Comparison of ENCODE assay signal across 19 cellular contexts in genomic region chr18:2002604-2003003, GRCh38.
DNase-seq lines count a peak whose midpoint lies in the region; ATAC-seq and TF ChIP-seq lines count a peak whose summit lies in the region.
"Had no signal": no experiment of that assay in that cellular context is flagged by ENCODE, and none has a peak within 500 bp of the region (broad histone marks: within the 10 kb centered on the region; RNA-seq: fewer than 3 reads in every experiment).

No MANE protein-coding gene starts in this region.

- H2AFZ ChIP-seq in H9 (ENCODE audit: low read length) (no peak overlapping the region), Loucy (ENCODE audit: low read length) (0 out of 2 replicates have a peak overlapping the region, but pooled peaks have one; percentile 6)

- no peak overlapping the region for H3K14ac ChIP-seq in H9 (ENCODE audit: insufficient read depth, low read length)

- H3F3A ChIP-seq in Loucy (ENCODE audit: low read depth), result no peaks in the 10 kb centered on the region

- H2BK120ac ChIP-seq in H9 (ENCODE audit: low read depth, low read length, poor library complexity, severe bottlenecking), result no peak overlapping the region

- no CpG with 5 or more reads among the region's 7 CpGs for WGBS in H9 (ENCODE audit: extremely low coverage, insufficient read length, low lambda C conversion rate)
- WGBS in endodermal cell (ENCODE audit: insufficient coverage in 1 of 2, insufficient read length in 1 of 2), 2 experiments, result 64 to 75% methylated on average over 4 to 7 of the region's 7 CpGs

- H3K27ac ChIP-seq in H9 (ENCODE audit: insufficient read length, low read depth, low read length), result no peak overlapping the region
- peak overlapping the region; percentile 61 for H3K27ac ChIP-seq in endodermal cell (ENCODE audit: low read depth, low read length)
- no peak overlapping the region for H3K27ac ChIP-seq in caudate nucleus (ENCODE audit: low read depth, low read length)

- H3K9me3 ChIP-seq in H9 (ENCODE audit: control insufficient read depth, low read depth, low read length) (no peaks in the 10 kb centered on the region), Loucy (ENCODE audit: insufficient read depth, low read depth, low read length) (no peaks in the 10 kb centered on the region), endodermal cell (ENCODE audit: control insufficient read depth, low read length) (no peaks in the 10 kb centered on the region)

- no peaks in the 10 kb centered on the region for H3K4me1 ChIP-seq in H9 (ENCODE audit: insufficient read depth, low read length)
- peaks cover 8% of the 10 kb centered on the region for H3K4me1 ChIP-seq in Loucy (ENCODE audit: insufficient read depth, low read length, poor library complexity, severe bottlenecking)
- H3K4me1 ChIP-seq in endodermal cell (ENCODE audit: control insufficient read depth, insufficient read depth, low read length), result peaks cover 8% of the 10 kb centered on the region

- H3K27me3 ChIP-seq in H9 (ENCODE audit: insufficient read depth, low read length) (no peaks in the 10 kb centered on the region), Loucy (ENCODE audit: insufficient read depth, low read length, poor library complexity, severe bottlenecking) (no peaks in the 10 kb centered on the region), endodermal cell (ENCODE audit: control insufficient read depth, insufficient read depth, low read length, poor library complexity, severe bottlenecking) (no peaks in the 10 kb centered on the region)

- no peak overlapping the region for H3K4ac ChIP-seq in H9 (ENCODE audit: low read depth, low read length)

- H4K5ac ChIP-seq in H9 (ENCODE audit: insufficient read length, low read depth, low read length), result no peak overlapping the region

- no peak overlapping the region for H3K4me3 ChIP-seq in Loucy (ENCODE audit: low read length, poor library complexity, severe bottlenecking)
- H3K4me3 ChIP-seq in endodermal cell (ENCODE audit: low read length), result no peak overlapping the region

- TF ChIP-seq CTCF in H9 (conservative IDR thresholded peaks at IDR 0.05), result no peak
- TF ChIP-seq CTCF in Loucy (conservative IDR thresholded peaks at IDR 0.05; ENCODE audit: low read length), result no peak
- no peak for TF ChIP-seq CTCF in endodermal cell (conservative IDR thresholded peaks at IDR 0.05)
- no peak for TF ChIP-seq CTCF in neural crest cell (conservative IDR thresholded peaks at IDR 0.05)

- H3K9me3 Mint-ChIP-seq in H9, result peaks cover 0 to 2% of the 10 kb centered on the region in 2 experiments; a peak in 1 of 5 replicates
- H3K9me3 Mint-ChIP-seq in endodermal cell, result no peaks in the 10 kb centered on the region
- no peaks in the 10 kb centered on the region for H3K9me3 Mint-ChIP-seq in neural crest cell
- H3K9me3 Mint-ChIP-seq in activated T-helper 2 cell treated with anti-CD3 and anti-CD28 coated beads, Interferon-gamma antibody, Interleukin-2, Interleukin-4, amounts not matched to agents 10 μg/mL and 5 μg/mL and 100 μg/mL, durations not matched to agents 14 hours and 24 hours and 36 hours, result no peaks in the 10 kb centered on the region
- H3K9me3 Mint-ChIP-seq: activated T-cell treated with anti-CD3 and anti-CD28 coated beads, Interleukin-2, amount 50 U/mL, for 4 hours; central memory CD8-positive, alpha-beta T cell had no signal

- intact Hi-C loops in activated T-helper 2 cell treated with anti-CD3 and anti-CD28 coated beads, Interferon-gamma antibody, Interleukin-2, Interleukin-4, amounts not matched to agents 10 μg/mL and 5 μg/mL and 100 μg/mL, durations not matched to agents 14 hours and 24 hours and 36 hours (cut with micrococcal nuclease), result no loop called here

- no peaks in the 10 kb centered on the region for H3K23me2 ChIP-seq in H9 (ENCODE audit: insufficient read length, low read depth, low read length, poor library complexity, severe bottlenecking)

- H4K8ac ChIP-seq in H9 (replicated peaks; ENCODE audit: insufficient read length, low read depth, low read length), result no peak overlapping the region

- H3K79me1 ChIP-seq in H9 (ENCODE audit: insufficient read depth, low read depth, low read length, poor library complexity, severe bottlenecking), result no peaks in the 10 kb centered on the region

- H3K79me2 ChIP-seq in H9 (ENCODE audit: insufficient read depth, low read length) (no peaks in the 10 kb centered on the region), Loucy (ENCODE audit: insufficient read depth, low read length) (no peaks in the 10 kb centered on the region)

- H2AK5ac ChIP-seq in H9 (ENCODE audit: insufficient read length, low read length), result no peak overlapping the region

- H3K36me3 ChIP-seq in Loucy (ENCODE audit: insufficient read depth, low read length) (no peaks in the 10 kb centered on the region), endodermal cell (ENCODE audit: control insufficient read depth, insufficient read depth, low read length) (no peaks in the 10 kb centered on the region)

- no peak overlapping the region for H2BK20ac ChIP-seq in H9 (ENCODE audit: low read depth, low read length, poor library complexity, severe bottlenecking)

- no peak overlapping the region for H2BK12ac ChIP-seq in H9 (ENCODE audit: insufficient read length, low read depth, low read length)

- peak overlapping the region in 2 of 3 experiments; percentile 38 to 95; a peak in 5 of 7 replicates for H3K27ac Mint-ChIP-seq in H9
- peak overlapping the region; percentile 93 for H3K27ac Mint-ChIP-seq in endodermal cell
- no peak overlapping the region for H3K27ac Mint-ChIP-seq in neural crest cell (ENCODE audit: unreplicated experiment)
- H3K27ac Mint-ChIP-seq in activated T-helper 2 cell treated with anti-CD3 and anti-CD28 coated beads, Interferon-gamma antibody, Interleukin-2, Interleukin-4, amounts not matched to agents 10 μg/mL and 5 μg/mL and 100 μg/mL, durations not matched to agents 14 hours and 24 hours and 36 hours, result no peak overlapping the region
- H3K27ac Mint-ChIP-seq: CD4-positive, alpha-beta T cell had no signal

- DNase-seq in H9 (no peak), endodermal cell (peak; percentile 63), neural crest cell (ENCODE audit: low read depth, low spot score) (peak; percentile 1), caudate nucleus (lab: John Stamatoyannopoulos, UW) (no peak)
- DNase-seq in activated T-helper 2 cell treated with anti-CD3 and anti-CD28 coated beads, Interferon-gamma antibody, Interleukin-2, Interleukin-4, amounts not matched to agents 10 μg/mL and 5 μg/mL and 100 μg/mL, durations not matched to agents 14 hours and 24 hours and 36 hours (ENCODE audit: low spot score), result no peak
- DNase-seq: activated CD4-positive, alpha-beta T cell treated with anti-CD3 and anti-CD28 coated beads for 4 hours; activated naive CD4-positive, alpha-beta T cell treated with anti-CD3 and anti-CD28 coated beads, Interleukin-2, amount 50 U/mL, for 16 hours; activated T-cell treated with anti-CD3 and anti-CD28 coated beads, Interleukin-2, amount 50 U/mL, for 4 hours; CD4-positive, alpha-beta T cell; DMS153; foreskin fibroblast; hippocampal formation; NCI-H1436 treated with DMSO at 0.1 percent for 48 hours; NCI-H526 treated with DMSO at 0.1 percent for 48 hours; small intestine; stimulated activated naive CD4-positive, alpha-beta T cell had no signal

- H3K56ac ChIP-seq in H9 (ENCODE audit: insufficient read length, low read depth, low read length), result no peak overlapping the region

- H3K4me1 Mint-ChIP-seq in H9 (peaks cover 29 to 40% of the 10 kb centered on the region in 2 experiments), endodermal cell (peaks cover 39% of the 10 kb centered on the region), neural crest cell (peaks cover 11% of the 10 kb centered on the region)
- H3K4me1 Mint-ChIP-seq in activated T-helper 2 cell treated with anti-CD3 and anti-CD28 coated beads, Interferon-gamma antibody, Interleukin-2, Interleukin-4, amounts not matched to agents 10 μg/mL and 5 μg/mL and 100 μg/mL, durations not matched to agents 14 hours and 24 hours and 36 hours (ENCODE audit: low read depth), result no peaks in the 10 kb centered on the region
- H3K4me1 Mint-ChIP-seq: central memory CD8-positive, alpha-beta T cell had no signal

- H3K9ac ChIP-seq in H9 (ENCODE audit: extremely low read depth, insufficient read length, low read length) (no peak overlapping the region), Loucy (ENCODE audit: low read depth, low read length, poor library complexity, severe bottlenecking) (no peak overlapping the region), endodermal cell (ENCODE audit: extremely low read depth, low read length, poor library complexity, severe bottlenecking) (peak overlapping the region; percentile 62)

- H2BK5ac ChIP-seq in H9 (ENCODE audit: insufficient read length, low read length), result no peak overlapping the region

- no peak overlapping the region for H3K23ac ChIP-seq in H9 (ENCODE audit: insufficient read length, low read depth, low read length)

- ATAC-seq in HG03432 (IDR thresholded peaks at IDR 0.05; ENCODE audit: unreplicated experiment), result no peak
- ATAC-seq: activated T-cell treated with anti-CD3 and anti-CD28 coated beads, Interleukin-2, amount 50 U/mL, for 4 hours had no signal

- H3K18ac ChIP-seq in H9 (ENCODE audit: insufficient read length, low read depth, low read length), result no peak overlapping the region

- H3K36me3 Mint-ChIP-seq in H9 (ENCODE audit: insufficient read depth in 1 of 3, low read depth in 3 of 3), result peaks cover 0 to 5% (median 0%) of the 10 kb centered on the region in 3 experiments; a peak in 2 of 7 replicates
- no peaks in the 10 kb centered on the region for H3K36me3 Mint-ChIP-seq in endodermal cell (ENCODE audit: low read depth)
- no peaks in the 10 kb centered on the region for H3K36me3 Mint-ChIP-seq in neural crest cell (ENCODE audit: low read depth)
- H3K36me3 Mint-ChIP-seq in activated T-helper 2 cell treated with anti-CD3 and anti-CD28 coated beads, Interferon-gamma antibody, Interleukin-2, Interleukin-4, amounts not matched to agents 10 μg/mL and 5 μg/mL and 100 μg/mL, durations not matched to agents 14 hours and 24 hours and 36 hours (ENCODE audit: low read depth), result no peaks in the 10 kb centered on the region

- H3T11ph ChIP-seq in H9 (ENCODE audit: low read length), result no peak overlapping the region

- H3K4me3 Mint-ChIP-seq in H9 (no peak overlapping the region), endodermal cell (no peak overlapping the region), neural crest cell (no peak overlapping the region)
- no peak overlapping the region for H3K4me3 Mint-ChIP-seq in activated T-helper 2 cell treated with anti-CD3 and anti-CD28 coated beads, Interferon-gamma antibody, Interleukin-2, Interleukin-4, amounts not matched to agents 10 μg/mL and 5 μg/mL and 100 μg/mL, durations not matched to agents 14 hours and 24 hours and 36 hours (ENCODE audit: low read depth)
- H3K4me3 Mint-ChIP-seq: activated T-cell treated with anti-CD3 and anti-CD28 coated beads, Interleukin-2, amount 50 U/mL, for 4 hours; CD4-positive, alpha-beta T cell; central memory CD8-positive, alpha-beta T cell had no signal

- no peak overlapping the region for H4K91ac ChIP-seq in H9 (ENCODE audit: insufficient read length, low read depth, low read length)

- no peak overlapping the region for H3K4me2 ChIP-seq in H9 (ENCODE audit: insufficient read depth, insufficient read length, low read length)
- H3K4me2 ChIP-seq in Loucy (ENCODE audit: low read depth, low read length, poor library complexity, severe bottlenecking), result no peak overlapping the region

- H2BK15ac ChIP-seq in H9 (ENCODE audit: low read depth, low read length), result no peak overlapping the region

- no peaks in the 10 kb centered on the region for H3K27me3 Mint-ChIP-seq in H9 (ENCODE audit: low read depth)
- no peaks in the 10 kb centered on the region for H3K27me3 Mint-ChIP-seq in endodermal cell (ENCODE audit: insufficient read depth)
- no peaks in the 10 kb centered on the region for H3K27me3 Mint-ChIP-seq in neural crest cell (ENCODE audit: low read depth)
- H3K27me3 Mint-ChIP-seq in activated T-helper 2 cell treated with anti-CD3 and anti-CD28 coated beads, Interferon-gamma antibody, Interleukin-2, Interleukin-4, amounts not matched to agents 10 μg/mL and 5 μg/mL and 100 μg/mL, durations not matched to agents 14 hours and 24 hours and 36 hours (ENCODE audit: low read depth), result no peaks in the 10 kb centered on the region
- H3K27me3 Mint-ChIP-seq: CD4-positive, alpha-beta T cell; central memory CD8-positive, alpha-beta T cell had no signal

- no peaks in the 10 kb centered on the region for H3K9me2 ChIP-seq in Loucy (replicated peaks; ENCODE audit: low read depth, low read length)

- H4K20me1 ChIP-seq in H9 (ENCODE audit: control insufficient read depth, insufficient read depth, insufficient read length) (no peaks in the 10 kb centered on the region), Loucy (ENCODE audit: insufficient read depth, low read length, poor library complexity, severe bottlenecking) (no peaks in the 10 kb centered on the region)

Comparison
In these comparisons a context has a peak if more than half of its experiments do, and no peak if none do; other contexts are left out.
1. DNase-seq: peak in endodermal cell (single experiment) and neural crest cell (single experiment); none in H9 (single experiment), activated T-helper 2 cell treated with anti-CD3 and anti-CD28 coated beads, Interferon-gamma antibody, Interleukin-2, Interleukin-4, amounts not matched to agents 10 μg/mL and 5 μg/mL and 100 μg/mL, durations not matched to agents 14 hours and 24 hours and 36 hours (single experiment) and caudate nucleus (0 of 61).
2. H3K27ac Mint-ChIP-seq: peak in H9 (2 of 3) and endodermal cell (single experiment); none in neural crest cell (single experiment) and activated T-helper 2 cell treated with anti-CD3 and anti-CD28 coated beads, Interferon-gamma antibody, Interleukin-2, Interleukin-4, amounts not matched to agents 10 μg/mL and 5 μg/mL and 100 μg/mL, durations not matched to agents 14 hours and 24 hours and 36 hours (single experiment).